In the genomic region with DNA sequence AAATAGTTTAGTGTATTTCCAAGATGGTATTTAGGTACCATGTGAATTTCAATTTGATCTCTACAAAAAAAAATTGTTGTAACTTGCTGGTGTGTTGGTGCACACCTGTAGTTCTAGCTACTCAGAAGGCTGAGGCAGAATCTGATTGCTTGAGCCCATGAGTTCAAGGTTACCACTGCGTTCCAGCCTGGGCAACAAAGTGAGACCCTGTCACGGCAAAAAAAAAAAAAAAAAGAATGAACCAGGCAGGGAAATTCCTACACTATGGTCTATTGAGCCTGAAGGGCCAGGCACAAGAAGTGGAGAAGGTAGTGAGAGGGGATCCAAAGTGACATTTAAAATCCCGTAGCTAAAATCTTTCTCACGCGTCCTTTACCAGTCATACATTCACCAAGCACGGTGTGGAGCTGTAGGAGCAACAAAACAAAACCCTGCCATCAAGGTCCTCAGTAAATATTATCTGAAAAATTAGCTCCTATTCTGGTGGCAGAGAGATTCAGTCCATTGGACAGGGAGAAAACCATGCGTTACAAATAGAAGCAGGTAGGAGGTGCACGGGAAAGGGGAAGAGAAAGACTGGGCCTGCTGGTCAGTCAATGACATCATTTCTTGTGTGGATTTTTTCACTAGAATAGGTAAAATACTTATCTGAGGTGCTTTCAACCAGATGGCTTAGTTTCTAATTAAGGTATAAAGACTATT, we compare ENCODE assay signal across 12 cellular contexts. TPM values are rescaled to one million over a fixed set of nuclear protein-coding genes. Genes with fewer than 3 reads are reported as not detected.
DNase-seq lines count a peak whose midpoint lies in the region; ATAC-seq and TF ChIP-seq lines count a peak whose summit lies in the region.
"Had no signal": no experiment of that assay in that cellular context is flagged by ENCODE, and none has a peak within 500 bp of the region (broad histone marks: within the 10 kb centered on the region; RNA-seq: fewer than 3 reads in every experiment).

No MANE protein-coding gene starts in this region.

- H3K9me3 ChIP-seq in OCI-LY3 (ENCODE audit: insufficient read depth, low read length) = no peaks in the 10 kb centered on the region
- H3K9me3 ChIP-seq in transverse colon = no peaks in the 10 kb centered on the region
- H3K9me3 ChIP-seq: Peyer's patch, tibial artery had no signal

- no peak for TF ChIP-seq CTCF in OCI-LY3 (IDR thresholded peaks at IDR 0.05; ENCODE audit: low read depth, low read length)
- no peak for TF ChIP-seq CTCF in coronary artery (IDR thresholded peaks at IDR 0.05)
- TF ChIP-seq CTCF in HFFc6 (IDR thresholded peaks at IDR 0.05) = no peak
- TF ChIP-seq CTCF in transverse colon (IDR thresholded peaks at IDR 0.05) = no peak

- intact Hi-C loops in transverse colon (cut with DNase I; ENCODE audit: low total_unique reads) = loop anchor here (5.0 to 10.0 kb wide), 2 partner anchors 181 to 318 kb away; no protein-coding TSS in a partner anchor

- no peaks in the 10 kb centered on the region for H3K9me3 Mint-ChIP-seq in stimulated activated naive CD8-positive, alpha-beta T cell treated with anti-CD3 and anti-CD28 coated beads, Interleukin-15, Interleukin-2, amounts not matched to agents 100 ng/mL and 50 ng/mL, for 24 hours
- H3K9me3 Mint-ChIP-seq in HFFc6 = no peaks in the 10 kb centered on the region
- H3K9me3 Mint-ChIP-seq: naive B cell had no signal

- H2AFZ ChIP-seq in OCI-LY3 (ENCODE audit: low read depth, low read length) = no peak overlapping the region

- peak overlapping the region; percentile 24 for H3K27ac ChIP-seq in OCI-LY3 (ENCODE audit: low read length)
- H3K27ac ChIP-seq in coronary artery = no peak overlapping the region
- H3K27ac ChIP-seq in transverse colon = no peak overlapping the region
- H3K27ac ChIP-seq: tibial artery had no signal

- H3K9ac ChIP-seq in OCI-LY3 (ENCODE audit: low read length) = no peak overlapping the region

- TF ChIP-seq POLR2A in transverse colon (IDR thresholded peaks at IDR 0.05) = no peak

- no peak for TF ChIP-seq EP300 in transverse colon (IDR thresholded peaks at IDR 0.05; ENCODE audit: low read depth)

- H3K4me3 ChIP-seq in OCI-LY3 (ENCODE audit: low read length) = no peak overlapping the region
- no peak overlapping the region for H3K4me3 ChIP-seq in coronary artery
- H3K4me3 ChIP-seq in transverse colon = no peak overlapping the region
- H3K4me3 ChIP-seq: Peyer's patch, SK-N-MC, tibial artery had no signal

- H3K36me3 Mint-ChIP-seq in stimulated activated naive CD8-positive, alpha-beta T cell treated with anti-CD3 and anti-CD28 coated beads, Interleukin-15, Interleukin-2, amounts not matched to agents 100 ng/mL and 50 ng/mL, for 24 hours (ENCODE audit: low read depth) = peaks cover 41% of the 10 kb centered on the region
- peaks cover 11% of the 10 kb centered on the region for H3K36me3 Mint-ChIP-seq in HFFc6 (ENCODE audit: low read depth)

- no peaks in the 10 kb centered on the region for H3K27me3 Mint-ChIP-seq in stimulated activated naive CD8-positive, alpha-beta T cell treated with anti-CD3 and anti-CD28 coated beads, Interleukin-15, Interleukin-2, amounts not matched to agents 100 ng/mL and 50 ng/mL, for 24 hours
- H3K27me3 Mint-ChIP-seq in HFFc6 (ENCODE audit: insufficient read depth) = no peaks in the 10 kb centered on the region
- H3K27me3 Mint-ChIP-seq: naive B cell had no signal

- H3K27me3 ChIP-seq in OCI-LY3 (ENCODE audit: low read depth, low read length) (no peaks in the 10 kb centered on the region), transverse colon (no peaks in the 10 kb centered on the region)
- H3K27me3 ChIP-seq: Peyer's patch, tibial artery had no signal

- peak overlapping the region; percentile 8 for H3K27ac Mint-ChIP-seq in stimulated activated naive CD8-positive, alpha-beta T cell treated with anti-CD3 and anti-CD28 coated beads, Interleukin-15, Interleukin-2, amounts not matched to agents 100 ng/mL and 50 ng/mL, for 24 hours
- H3K27ac Mint-ChIP-seq in HFFc6 = no peak overlapping the region

- no peak for DNase-seq in stimulated activated naive CD8-positive, alpha-beta T cell treated with anti-CD3 and anti-CD28 coated beads, Interleukin-15, Interleukin-2, amounts not matched to agents 100 U/mL and 50 U/mL, for 24 hours
- DNase-seq in left kidney (ENCODE audit: low read depth, low spot score) (peak; percentile 30), coronary artery (ENCODE audit: low spot score) (no peak), RKO (ENCODE audit: low spot score) (no peak), HFFc6 (no peak), transverse colon (no peak)

- ATAC-seq in stimulated activated naive CD8-positive, alpha-beta T cell treated with anti-CD3 and anti-CD28 coated beads, Interleukin-15, Interleukin-2, amounts not matched to agents 100 U/mL and 50 U/mL, for 24 hours = no peak

- in situ Hi-C loops in transverse colon (cut with MboI; ENCODE audit: low pct_ligation_motif_present in 1 of 4, low pct_unique_long_range_greater_than_20kb in 1 of 4, low sequenced_read_pairs in 3 of 4) = loop anchor here in 3 of 4 donors (10.0 to 25.0 kb wide), 3 partner anchors 171 to 328 kb away; no protein-coding TSS in a partner anchor

- H3K4me1 Mint-ChIP-seq in stimulated activated naive CD8-positive, alpha-beta T cell treated with anti-CD3 and anti-CD28 coated beads, Interleukin-15, Interleukin-2, amounts not matched to agents 100 ng/mL and 50 ng/mL, for 24 hours (ENCODE audit: low read depth) = peaks cover 4% of the 10 kb centered on the region
- H3K4me1 Mint-ChIP-seq in HFFc6 (ENCODE audit: low read depth) = peaks cover 8% of the 10 kb centered on the region; the same call in 1 of the 2 replicates

- peaks cover 50% of the 10 kb centered on the region for H3K79me2 ChIP-seq in OCI-LY3 (ENCODE audit: low read length)

- H3K4me1 ChIP-seq in OCI-LY3 (ENCODE audit: low read length) = peaks cover 12% of the 10 kb centered on the region
- peaks cover 0 to 28% (median 2%) of the 10 kb centered on the region in 4 donors for H3K4me1 ChIP-seq in transverse colon

- 82 to 86% methylated on average over 4 to 8 of the region's 8 CpGs for WGBS in transverse colon (ENCODE audit: low coverage in 1 of 2), 2 donors

- no peak overlapping the region for H3K4me2 ChIP-seq in OCI-LY3 (ENCODE audit: low read length)

- H3K36me3 ChIP-seq in OCI-LY3 (replicated peaks; ENCODE audit: low read depth, low read length) = peaks cover 58% of the 10 kb centered on the region
- peaks cover 0 to 18% (median under 1%) of the 10 kb centered on the region in 4 donors for H3K36me3 ChIP-seq in transverse colon

- peaks cover 41% of the 10 kb centered on the region for H4K20me1 ChIP-seq in OCI-LY3 (ENCODE audit: insufficient read depth, low read length)

- no peak overlapping the region for H3K4me3 Mint-ChIP-seq in stimulated activated naive CD8-positive, alpha-beta T cell treated with anti-CD3 and anti-CD28 coated beads, Interleukin-15, Interleukin-2, amounts not matched to agents 100 ng/mL and 50 ng/mL, for 24 hours
- H3K4me3 Mint-ChIP-seq in HFFc6 = no peak overlapping the region
- H3K4me3 Mint-ChIP-seq: naive B cell had no signal

RNA-seq across cellular contexts. Expression of a gene that starts 27.3 kb away (rescaled TPM):
- total RNA-seq in HFFc6 (2021; fragmentation: NEBNext Ultra II Directional; extraction: Animal tissue kit (Norgen Biotek cat#: 25700)) = 10 to 100 TPM; 38.8 to 49.0 (median 44.4) TPM
- total RNA-seq in transverse colon = 100 to 1,000 TPM in 1 of 4 donors, 10 to 100 TPM in 3; 66.8 to 105 (median 71.1) TPM

RNA-seq across cellular contexts. Expression of a gene that starts 47.1 kb away (rescaled TPM):
- 1 to 10 TPM; 4.6 to 7.6 (median 6.5) TPM for total RNA-seq in HFFc6 (2021; fragmentation: NEBNext Ultra II Directional; extraction: Animal tissue kit (Norgen Biotek cat#: 25700))
- 10 to 100 TPM in 2 of 4 donors, 1 to 10 TPM in 2; 4.9 to 12.3 (median 8.6) TPM for total RNA-seq in transverse colon
